8 cellular contexts compared by ENCODE assay signal in the genomic region with DNA sequence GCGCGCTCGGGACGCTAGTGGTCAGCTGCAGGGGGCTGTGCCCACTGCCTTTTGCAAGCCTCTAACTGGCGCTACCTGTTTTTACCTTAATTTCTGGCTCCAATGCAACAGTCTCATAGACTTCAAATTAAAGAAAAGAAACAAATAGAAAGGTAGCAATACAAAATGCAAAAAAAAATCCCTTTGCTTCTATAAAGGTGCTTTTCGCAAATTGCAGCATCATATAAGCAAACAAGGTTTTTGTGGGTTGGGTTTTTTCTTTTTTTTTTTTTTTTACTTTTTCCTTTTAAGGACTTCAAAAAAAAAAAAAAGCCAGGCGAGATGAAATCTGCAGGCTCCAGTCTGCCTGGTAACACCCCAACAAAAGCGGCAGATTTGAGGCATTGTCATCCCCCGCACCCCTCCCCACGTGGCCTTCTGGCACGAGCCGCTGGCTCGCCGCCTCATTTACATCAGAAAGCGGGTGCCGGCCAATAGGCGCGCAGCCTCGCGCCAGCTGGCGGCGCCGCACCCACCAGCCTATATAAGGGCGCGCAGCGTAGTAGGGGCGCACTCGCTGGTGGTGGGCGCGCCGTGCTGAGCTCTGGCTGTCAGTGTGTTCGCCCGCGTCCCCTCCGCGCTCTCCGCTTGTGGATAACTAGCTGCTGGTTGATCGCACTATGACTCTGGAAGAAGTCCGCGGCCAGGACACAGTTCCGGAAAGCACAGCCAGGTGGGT. TPM values are rescaled to one million over a fixed set of nuclear protein-coding genes. Genes with fewer than 3 reads are reported as not detected.
DNase-seq lines count a peak whose midpoint lies in the region; ATAC-seq, FAIRE-seq and TF ChIP-seq lines count a peak whose summit lies in the region.

A gene with protein sequence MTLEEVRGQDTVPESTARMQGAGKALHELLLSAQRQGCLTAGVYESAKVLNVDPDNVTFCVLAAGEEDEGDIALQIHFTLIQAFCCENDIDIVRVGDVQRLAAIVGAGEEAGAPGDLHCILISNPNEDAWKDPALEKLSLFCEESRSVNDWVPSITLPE (plus strand): TSS at position 550 of the 718 bp plus-strand sequence. CDS start 110 bp downstream, at position 660.

- peak within 1 kb of the TSS; percentile 88 for H2BK5ac ChIP-seq in H1 (ENCODE audit: low read depth, low read length)

- peaks cover 0 to 14% of the 10 kb centered on the region in 2 experiments; a peak in 1 of 4 replicates for H3K79me2 ChIP-seq in H1 (ENCODE audit: control insufficient read depth in 1 of 2, insufficient read depth in 2 of 2, low read length in 2 of 2)

- H4K91ac ChIP-seq in H1 (replicated peaks; ENCODE audit: insufficient read length, low read length), result peak within 1 kb of the TSS; percentile 84

- H3K4me3 ChIP-seq in H1 (ENCODE audit: extremely low read depth in 1 of 4, insufficient read depth in 2 of 4, low read depth in 3 of 4, low read length in 4 of 4), result peak within 1 kb of the TSS; percentile 59 to 88 (median 78)

- H2BK12ac ChIP-seq in H1 (ENCODE audit: low read depth, low read length), result peak within 1 kb of the TSS; percentile 88; the same call in 1 of the 2 replicates

- POLR2A ChIA-PET in H1 (lab: Charles Lee; ENCODE audit: partially characterized antibody), result interaction anchor here (0.6 to 6.2 kb wide), 44 partner anchors 11 to 498 kb away, joined by 3 to 107 read pairs (median 5); no protein-coding TSS in a partner anchor

- peak within 1 kb of the TSS; percentile 97; the same call in 1 of the 2 replicates for H4K8ac ChIP-seq in H1 (ENCODE audit: extremely low read depth, insufficient read depth, low read length)

- H2BK120ac ChIP-seq in H1 (replicated peaks; ENCODE audit: low read depth, low read length), result no peak within 1 kb of the TSS

- WGBS in H1 (ENCODE audit: extremely low coverage in 1 of 2, insufficient coverage in 1 of 2, insufficient read length in 1 of 2, insufficient replicate concordance in 2 of 2, low coverage in 1 of 2, low lambda C conversion rate in 2 of 2, missing lambda C conversion rate in 1 of 2), 2 experiments, result 1% methylated on average over 41 of the region's 41 CpGs; no CpG with 5 or more reads in 1 of the 2 experiments

- peak within 1 kb of the TSS; percentile 86 for H4K5ac ChIP-seq in H1 (ENCODE audit: insufficient read length, low read depth, low read length)

- peaks cover 7 to 15% of the 10 kb centered on the region in 2 experiments for H4K20me1 ChIP-seq in H1 (replicated peaks in 1 of 2; ENCODE audit: control insufficient read depth in 1 of 2, insufficient read depth in 2 of 2, low read length in 2 of 2)

- peaks cover 58% of the 10 kb centered on the region for H3K27me3 Mint-ChIP-seq in activated CD8-positive, alpha-beta memory T cell treated with anti-CD3 and anti-CD28 coated beads, Interleukin-2, amount 10 ng/mL, durations not matched to agents 7 days and 5 days

- no peaks in the 10 kb centered on the region; the same call in 1 of the 2 replicates for H3K79me1 ChIP-seq in H1 (ENCODE audit: low read depth, low read length)

- H3K4ac ChIP-seq in H1 (replicated peaks; ENCODE audit: insufficient read length, low read depth, low read length), result peak within 1 kb of the TSS; percentile 91

- peak within 1 kb of the TSS; percentile 5 to 48 (median 42) for H3K9ac ChIP-seq in H1 (replicated peaks in 1 of 4; ENCODE audit: extremely low read depth in 1 of 4, low read depth in 3 of 4, low read length in 3 of 4)

- H3K4me1 ChIP-seq in H1 (replicated peaks in 1 of 4; ENCODE audit: control insufficient read depth in 3 of 4, insufficient read depth in 4 of 4, low read length in 3 of 4), result peaks cover 0 to 13% (median 9%) of the 10 kb centered on the region in 4 experiments; a peak in 5 of 7 replicates

- CTCF ChIA-PET in activated CD8-positive, alpha-beta memory T cell treated with anti-CD3 and anti-CD28 coated beads, Interleukin-2, amount 10 ng/mL, durations not matched to agents 7 days and 5 days (lab: Charles Lee), result interaction anchor here (0.7 to 8.9 kb wide), 20 partner anchors 12 to 501 kb away, joined by 3 to 168 read pairs (median 12); no protein-coding TSS in a partner anchor
- CTCF ChIA-PET in H1 (lab: Charles Lee; ENCODE audit: partially characterized antibody), result interaction anchor here (0.7 to 6.4 kb wide), 15 partner anchors 12 to 499 kb away, joined by 3 to 149 read pairs (median 10); no protein-coding TSS in a partner anchor

- no peak within 1 kb of the TSS for H3K14ac ChIP-seq in H1 (ENCODE audit: insufficient read length)

- H3K18ac ChIP-seq in H1 (ENCODE audit: extremely low read depth, low read length), result peak within 1 kb of the TSS; percentile 98

- H3K27me3 ChIP-seq in H1 (replicated peaks in 1 of 4; ENCODE audit: control insufficient read depth in 3 of 4, extremely low read depth in 1 of 4, insufficient read depth in 3 of 4, low read length in 3 of 4), result peaks cover 0 to 18% (median 13%) of the 10 kb centered on the region in 4 experiments; a peak in 5 of 7 replicates

- peaks cover 0 to 22% (median 2%) of the 10 kb centered on the region in 4 experiments; a peak in 3 of 8 replicates for H3K36me3 ChIP-seq in H1 (ENCODE audit: control insufficient read depth in 2 of 4, insufficient read depth in 4 of 4, low read length in 3 of 4)

- H3K56ac ChIP-seq in H1 (replicated peaks; ENCODE audit: insufficient read length, low read depth, low read length), result peak within 1 kb of the TSS; percentile 27

- peak within 1 kb of the TSS; percentile 65; the same call in 1 of the 2 replicates for H2BK15ac ChIP-seq in H1 (ENCODE audit: low read length)

- H3K27ac ChIP-seq in H1 (ENCODE audit: low read depth, low read length), result peak within 1 kb of the TSS; percentile 73

- in situ Hi-C loops in GM13976 (cut with MboI; ENCODE audit: low sequenced_read_pairs, unreplicated experiment), result loop anchor here (10.0 kb wide), 1 partner anchor 310 kb away; no protein-coding TSS in a partner anchor

- no peak for FAIRE-seq in H1 (lab: Jason Lieb, UNC)

- 0 out of 2 replicates have a peak within 1 kb of the TSS, but pooled peaks have one; percentile 90 for H2BK20ac ChIP-seq in H1 (ENCODE audit: low read length)

- no peak within 1 kb of the TSS for H3K23ac ChIP-seq in H1 (ENCODE audit: insufficient read length)

- H3K27ac Mint-ChIP-seq in activated CD8-positive, alpha-beta memory T cell treated with anti-CD3 and anti-CD28 coated beads, Interleukin-2, amount 10 ng/mL, durations not matched to agents 7 days and 5 days, result peak within 1 kb of the TSS; percentile 76

- H3K36me3 Mint-ChIP-seq in activated CD8-positive, alpha-beta memory T cell treated with anti-CD3 and anti-CD28 coated beads, Interleukin-2, amount 10 ng/mL, durations not matched to agents 7 days and 5 days, result peaks cover 14% of the 10 kb centered on the region

- H3K9me3 Mint-ChIP-seq in activated CD8-positive, alpha-beta memory T cell treated with anti-CD3 and anti-CD28 coated beads, Interleukin-2, amount 10 ng/mL, durations not matched to agents 7 days and 5 days (ENCODE audit: low read depth), result no peaks in the 10 kb centered on the region

- 0 out of 4 replicates have a peak, but pooled peaks of 1 of the 2 experiments have one; percentile 1 for TF ChIP-seq RAD21 in H1 (IDR thresholded peaks at IDR 0.05 in 1 of 2, conservative IDR thresholded peaks at IDR 0.05 in 1 of 2; ENCODE audit: low read depth in 2 of 2, low read length in 2 of 2)

- H2AFZ ChIP-seq in H1 (ENCODE audit: low read length), result no peak within 1 kb of the TSS

- H3K4me1 Mint-ChIP-seq in activated CD8-positive, alpha-beta memory T cell treated with anti-CD3 and anti-CD28 coated beads, Interleukin-2, amount 10 ng/mL, durations not matched to agents 7 days and 5 days, result peaks cover 32% of the 10 kb centered on the region

- DNase-seq in GM13976 (ENCODE audit: low spot score) (peak; percentile 88), NCI-H526 treated with DMSO at 0.1 percent for 48 hours (lab: John Stamatoyannopoulos, UW) (peak; percentile 61), H1 (ENCODE audit: low read depth in 1 of 2, low spot score in 2 of 2) (peak; percentile 91 to 94), mesenteric fat pad (ENCODE audit: low spot score) (peak; percentile 96), HCEC 1CT (no peak)
- DNase-seq in activated CD8-positive, alpha-beta memory T cell treated with anti-CD3 and anti-CD28 coated beads, Interleukin-2, amount 10 ng/mL, durations not matched to agents 7 days and 5 days, result peak; percentile 96
- DNase-seq in stimulated activated CD8-positive, alpha-beta memory T cell treated with anti-CD3 and anti-CD28 coated beads, Interleukin-12 subunit alpha, Interleukin-12 subunit beta, amount 100 ng/mL, for 24 hours (ENCODE audit: extremely low read depth), result peak; percentile 78

- no peak within 1 kb of the TSS for H2AK5ac ChIP-seq in H1 (ENCODE audit: low read depth, low read length)

- peak within 1 kb of the TSS; percentile 52 to 98 for H3K4me2 ChIP-seq in H1 (ENCODE audit: insufficient read depth in 1 of 2, low read depth in 2 of 2, low read length in 2 of 2)

- TF ChIP-seq CTCF in GM13976 (IDR thresholded peaks at IDR 0.05; ENCODE audit: borderline replicate concordance, control extremely low read depth, extremely low read depth, insufficient read depth, missing control alignments) (no peak), H1 (IDR thresholded peaks at IDR 0.05; ENCODE audit: control extremely low read depth in 1 of 3, insufficient read depth in 1 of 3, low read depth in 1 of 3, low read length in 3 of 3) (no peak)

- ATAC-seq in HG03354 (IDR thresholded peaks at IDR 0.05; ENCODE audit: poor library complexity, severe bottlenecking, unreplicated experiment), result peak; percentile 65
- peak; percentile 75 for ATAC-seq in activated CD8-positive, alpha-beta memory T cell treated with anti-CD3 and anti-CD28 coated beads, Interleukin-2, amount 10 ng/mL, durations not matched to agents 7 days and 5 days

- H3K9me3 ChIP-seq in H1 (ENCODE audit: insufficient read depth in 2 of 2, low read depth in 1 of 2, low read length in 1 of 2), result no peaks in the 10 kb centered on the region

- TF ChIP-seq EP300 in H1 (IDR thresholded peaks at IDR 0.05; ENCODE audit: borderline replicate concordance in 1 of 2, low read depth in 2 of 2, low read length in 2 of 2), result peak in 1 of 2 experiments; percentile 41; a peak in 1 of 3 replicates

- H3K23me2 ChIP-seq in H1 (ENCODE audit: low read depth, low read length), result peaks cover 22% of the 10 kb centered on the region

- peak; percentile 99 to 100 for TF ChIP-seq POLR2A in H1 (IDR thresholded peaks at IDR 0.05; ENCODE audit: control extremely low read depth in 1 of 2, low read depth in 2 of 2, low read length in 2 of 2)

- H3K4me3 Mint-ChIP-seq in activated CD8-positive, alpha-beta memory T cell treated with anti-CD3 and anti-CD28 coated beads, Interleukin-2, amount 10 ng/mL, durations not matched to agents 7 days and 5 days, result peak within 1 kb of the TSS; percentile 95

RNA-seq across cellular contexts. Expression of the gene that starts here (rescaled TPM):
- 10 to 100 TPM; 12.9 to 38.5 TPM for total RNA-seq in activated CD8-positive, alpha-beta memory T cell treated with anti-CD3 and anti-CD28 coated beads, Interleukin-2, amount 10 ng/mL, durations not matched to agents 7 days and 5 days
- 7.0 and 9.2 TPM in 2 replicates for total RNA-seq in H1 (2021; fragmentation: NEBNext Ultra II Directional; extraction: Animal tissue kit (Norgen Biotek cat#: 25700))
- polyA plus RNA-seq in H1 (2011; rRNA removed), result 11.4 and 20.7 TPM in 2 replicates
- polyA plus RNA-seq in H1 (2011; cell fraction: cytosol; rRNA removed), result 9.8 TPM
- polyA plus RNA-seq in H1 (2011; cell fraction: nucleus; rRNA removed), result 16.9 TPM
- polyA plus RNA-seq in H1 (2012, experiment 1 of 2), result 5.2 to 17.2 TPM (median 11.3 TPM) in 4 replicates
- polyA plus RNA-seq in H1 (2012, experiment 2 of 2), result 4.4 TPM
- 7.4 TPM for polyA plus RNA-seq in H1 (2013, experiment 1 of 2)
- 5.6 TPM for polyA plus RNA-seq in H1 (2013, experiment 2 of 2)
- polyA minus RNA-seq in H1 (2011; rRNA and poly(A)+ RNA removed), result 1.5 and 2.4 TPM in 2 replicates
- 3.4 TPM for polyA minus RNA-seq in H1 (2011; cell fraction: cytosol; rRNA and poly(A)+ RNA removed)
- polyA minus RNA-seq in H1 (2011; cell fraction: nucleus; rRNA and poly(A)+ RNA removed), result 9.3 TPM
- total RNA-seq in mesenteric fat pad, result 10.9 TPM
